Comparison of ENCODE assay signal across 8 cellular contexts in genomic region chr2:64988420-64989125, GRCh38. TPM values are rescaled to one million over a fixed set of nuclear protein-coding genes. Genes with fewer than 3 reads are reported as not detected.
A peak's percentile ranks its signal among the peaks of the same experiment; 100 is the strongest.
DNase-seq lines count a peak whose midpoint lies in the region; ATAC-seq and TF ChIP-seq lines count a peak whose summit lies in the region.

No MANE protein-coding gene starts in this region.

- no peaks in the 10 kb centered on the region for H3K36me3 ChIP-seq in testis (ENCODE audit: low read depth, missing control alignments)

- H3K27me3 ChIP-seq in HL-60 (ENCODE audit: insufficient read depth, poor library complexity, severe bottlenecking) (no peaks in the 10 kb centered on the region), testis (no peaks in the 10 kb centered on the region)

- CTCF ChIA-PET in Calu3 (lab: Charles Lee), result no interaction called here

- peak overlapping the region; percentile 43 for H3K4me3 ChIP-seq in HL-60 (replicated peaks; ENCODE audit: insufficient read depth, low read length)
- peak overlapping the region; percentile 76 for H3K4me3 ChIP-seq in fibroblast of villous mesenchyme (ENCODE audit: low read depth, low read length)
- H3K4me3 ChIP-seq in testis, result peak overlapping the region; percentile 69 to 72

- peaks cover 5% of the 10 kb centered on the region for H3K4me1 ChIP-seq in testis

- peaks cover 47% of the 10 kb centered on the region for H3K4me1 Mint-ChIP-seq in Calu3 (ENCODE audit: low read depth, unreplicated experiment)
- peaks cover 48% of the 10 kb centered on the region for H3K4me1 Mint-ChIP-seq in neural crest cell

- H3K27ac Mint-ChIP-seq in Calu3 (ENCODE audit: unreplicated experiment) (peak overlapping the region; percentile 52), neural crest cell (ENCODE audit: unreplicated experiment) (peak overlapping the region; percentile 94)

- H3K36me3 Mint-ChIP-seq in Calu3 (ENCODE audit: insufficient read depth, unreplicated experiment), result peaks cover 34% of the 10 kb centered on the region
- peaks cover 2% of the 10 kb centered on the region for H3K36me3 Mint-ChIP-seq in neural crest cell (ENCODE audit: low read depth)

- peak overlapping the region; percentile 95 for H3K27ac ChIP-seq in HL-60 (replicated peaks)
- H3K27ac ChIP-seq in testis, result peak overlapping the region; percentile 85 to 95

- 0 to 1% methylated on average over 20 to 53 of the region's 65 CpGs for WGBS in testis, 2 donors

- H3K4me3 Mint-ChIP-seq in Calu3 (ENCODE audit: low read depth, unreplicated experiment) (peak overlapping the region; percentile 96), neural crest cell (peak overlapping the region; percentile 94)

- peak; percentile 63 for TF ChIP-seq CTCF in Calu3 (IDR thresholded peaks at IDR 0.05; ENCODE audit: unreplicated experiment)
- no peak for TF ChIP-seq CTCF in HL-60 (IDR thresholded peaks at IDR 0.05; ENCODE audit: insufficient read depth, low read length)
- TF ChIP-seq CTCF in fibroblast of villous mesenchyme (IDR thresholded peaks at IDR 0.05; ENCODE audit: insufficient read depth, low read depth, low read length), result peak; percentile 39
- peak; percentile 62 for TF ChIP-seq CTCF in neural crest cell (conservative IDR thresholded peaks at IDR 0.05)
- peak in 2 of 3 experiments; percentile 43 to 51 for TF ChIP-seq CTCF in testis (IDR thresholded peaks at IDR 0.05)

- DNase-seq in Calu3, result peak; percentile 41
- DNase-seq in HL-60 (ENCODE audit: low read depth in 1 of 2, low spot score in 1 of 2), result peak; percentile 72 to 77
- peak; percentile 24 to 25 for DNase-seq in activated T-helper 1 cell treated with anti-CD3 and anti-CD28 coated beads, Interleukin-2, amount 50 U/mL, for 16 hours (ENCODE audit: low read depth in 1 of 2, low spot score in 1 of 2)
- DNase-seq in fibroblast of villous mesenchyme (ENCODE audit: low read depth), result peak; percentile 86
- peak; percentile 64 for DNase-seq in neural crest cell (ENCODE audit: low read depth, low spot score)
- DNase-seq in testis, result peak; percentile 72

- peaks cover 21% of the 10 kb centered on the region for H3K27me3 Mint-ChIP-seq in Calu3 (ENCODE audit: unreplicated experiment)
- peaks cover 13% of the 10 kb centered on the region for H3K27me3 Mint-ChIP-seq in neural crest cell (ENCODE audit: low read depth)

- ATAC-seq in GM19455 (IDR thresholded peaks at IDR 0.05; ENCODE audit: unreplicated experiment), result peak; percentile 35

- TF ChIP-seq POLR2A in testis (IDR thresholded peaks at IDR 0.05), result peak; percentile 21

- intact Hi-C loops in Calu3 (cut with micrococcal nuclease; ENCODE audit: unreplicated experiment), result no loop called here
- intact Hi-C loops in testis (cut with DNase I; ENCODE audit: low total_unique reads), result loop anchor here (5.0 kb wide), 1 partner anchor 66 kb away; no protein-coding TSS in a partner anchor

- no TSS peak for BruUV-seq in Calu3 (replicated peaks; lab: Mats Ljungman, UMichigan)

- no peaks in the 10 kb centered on the region for H3K9me3 ChIP-seq in testis

- H3K9me3 Mint-ChIP-seq in Calu3 (ENCODE audit: low read depth, unreplicated experiment), result no peaks in the 10 kb centered on the region
- no peaks in the 10 kb centered on the region for H3K9me3 Mint-ChIP-seq in neural crest cell

TF ChIP-seq in PFSK-1, 5 proteins besides CTCF, POLR2A, EP300 and RAD21:
- 0 out of 2 replicates have a peak, but pooled peaks have one; percentile 17 for TF ChIP-seq SIN3A (IDR thresholded peaks at IDR 0.05; ENCODE audit: borderline replicate concordance, insufficient read depth, low read length)
- TF ChIP-seq POLR2AphosphoS5 (IDR thresholded peaks at IDR 0.05; ENCODE audit: low read depth, low read length), result no peak

RNA-seq across cellular contexts. Expression of gene SLC1A4, which starts 0.6 kb away (rescaled TPM):
- 15.4 and 22.9 TPM in 2 replicates for total RNA-seq in Calu3 (2022)
- polyA plus RNA-seq in PFSK-1 (2012; ENCODE audit: insufficient read length, low read depth), result 53.8 TPM
- total RNA-seq in fibroblast of villous mesenchyme, result 7.8 and 11.3 TPM in 2 replicates
- total RNA-seq in neural crest cell, result 26.4 and 26.8 TPM in 2 replicates
- 10 to 100 TPM; 14.3 to 17.8 TPM for total RNA-seq in testis
- 28.5 TPM for polyA plus RNA-seq in testis (ENCODE audit: insufficient read depth, low read depth, low replicate concordance)

Comparison
In these comparisons a context has a peak if more than half of its experiments do, and no peak if none do; other contexts are left out.
1. Peak in every context shown above with its lines: DNase-seq, ATAC-seq, H3K4me3 ChIP-seq and H3K27ac ChIP-seq.
2. DNase-seq: peak in every context shown above with its lines; median percentile 86 in fibroblast of villous mesenchyme; 74 in HL-60; 72 in testis; 64 in neural crest cell; 41 in Calu3; 24 in activated T-helper 1 cell treated with anti-CD3 and anti-CD28 coated beads, Interleukin-2, amount 50 U/mL, for 16 hours.